21 cellular contexts compared by ENCODE assay signal in genomic region chr13:30107126-30107525, GRCh38.
A peak's percentile ranks its signal among the peaks of the same experiment; 100 is the strongest.
DNase-seq lines count a peak whose midpoint lies in the region; FAIRE-seq and TF ChIP-seq lines count a peak whose summit lies in the region.
"Had no signal": no experiment of that assay in that cellular context is flagged by ENCODE, and none has a peak within 500 bp of the region (broad histone marks: within the 10 kb centered on the region; RNA-seq: fewer than 3 reads in every experiment).

No MANE protein-coding gene starts in this region.

- no peaks in the 10 kb centered on the region for H3K4me1 ChIP-seq in neural progenitor cell

- no peak overlapping the region for H2AFZ ChIP-seq in neural progenitor cell (replicated peaks)
- H2AFZ ChIP-seq: GM23248 had no signal

- H3K9ac ChIP-seq in neural progenitor cell = no peak overlapping the region
- H3K9ac ChIP-seq: GM23248 had no signal

- H3K4me1 Mint-ChIP-seq in CD14-positive monocyte (peaks cover 36% of the 10 kb centered on the region), neural progenitor cell (peaks cover 32% of the 10 kb centered on the region)
- H3K4me1 Mint-ChIP-seq: activated CD4-positive, alpha-beta T cell treated with anti-CD3 and anti-CD28 coated beads for 36 hours had no signal

- H3K27ac Mint-ChIP-seq in CD14-positive monocyte (peak overlapping the region; percentile 91 to 99 (median 97)), neural progenitor cell (peak overlapping the region; percentile 55)
- H3K27ac Mint-ChIP-seq: activated CD4-positive, alpha-beta T cell treated with anti-CD3 and anti-CD28 coated beads for 36 hours; activated T-helper 2 cell treated with anti-CD3 and anti-CD28 coated beads, Interferon-gamma antibody, Interleukin-2, Interleukin-4, amounts not matched to agents 10 μg/mL and 5 μg/mL and 100 μg/mL, durations not matched to agents 14 hours and 24 hours and 36 hours; memory B cell; natural killer cell treated with Interleukin-12 subunit alpha and Interleukin-12 subunit beta and Interleukin-15 and Interleukin-18, amount 100 ng/mL, for 72 hours had no signal

- in situ Hi-C loops in G401 (cut with HindIII; ENCODE audit: low sequenced_read_pairs) = no loop called here

- H3K27me3 ChIP-seq in neural progenitor cell = no peaks in the 10 kb centered on the region

- no peaks in the 10 kb centered on the region for H4K20me1 ChIP-seq in neural progenitor cell (ENCODE audit: low read depth)

- H3K27me3 Mint-ChIP-seq in CD14-positive monocyte (ENCODE audit: low read depth in 3 of 3) = peaks cover 0 to 3% (median 0%) of the 10 kb centered on the region in 3 donors
- H3K27me3 Mint-ChIP-seq in neural progenitor cell (ENCODE audit: insufficient read depth, low read depth) = peaks cover 3% of the 10 kb centered on the region
- H3K27me3 Mint-ChIP-seq: activated CD4-positive, alpha-beta T cell treated with anti-CD3 and anti-CD28 coated beads for 36 hours had no signal

- FAIRE-seq in D721Med (lab: Jason Lieb, UNC) = no peak
- FAIRE-seq: RCC 7860, TTC549 had no signal

- no peaks in the 10 kb centered on the region for H3K79me2 ChIP-seq in neural progenitor cell (ENCODE audit: low read depth)

- no peak overlapping the region for H3K4me3 ChIP-seq in neural progenitor cell
- H3K4me3 ChIP-seq: GM23248, smooth muscle cell had no signal

- no peaks in the 10 kb centered on the region for H3K9me3 ChIP-seq in neural progenitor cell (ENCODE audit: low read depth)

- H3K36me3 ChIP-seq in neural progenitor cell = no peaks in the 10 kb centered on the region

- H3K9me3 Mint-ChIP-seq in CD14-positive monocyte = peaks cover 0 to 2% (median 0%) of the 10 kb centered on the region in 7 donors
- no peaks in the 10 kb centered on the region for H3K9me3 Mint-ChIP-seq in neural progenitor cell
- H3K9me3 Mint-ChIP-seq: activated T-helper 2 cell treated with anti-CD3 and anti-CD28 coated beads, Interferon-gamma antibody, Interleukin-2, Interleukin-4, amounts not matched to agents 10 μg/mL and 5 μg/mL and 100 μg/mL, durations not matched to agents 14 hours and 24 hours and 36 hours; memory B cell; natural killer cell treated with Interleukin-12 subunit alpha and Interleukin-12 subunit beta and Interleukin-15 and Interleukin-18, amount 100 ng/mL, for 72 hours had no signal

- TF ChIP-seq CTCF in CD14-positive monocyte (IDR thresholded peaks at IDR 0.05) (no peak), neural progenitor cell (IDR thresholded peaks at IDR 0.05) (no peak), D721Med (IDR thresholded peaks at IDR 0.05; ENCODE audit: insufficient read depth, missing control alignments) (no peak)

- H3K4me2 ChIP-seq in neural progenitor cell = no peak overlapping the region
- H3K4me2 ChIP-seq: smooth muscle cell had no signal

- peak overlapping the region; percentile 18 to 79 for H3K4me3 Mint-ChIP-seq in CD14-positive monocyte
- H3K4me3 Mint-ChIP-seq in neural progenitor cell = no peak overlapping the region
- H3K4me3 Mint-ChIP-seq: activated CD4-positive, alpha-beta T cell treated with anti-CD3 and anti-CD28 coated beads for 36 hours; memory B cell; natural killer cell treated with Interleukin-12 subunit alpha and Interleukin-12 subunit beta and Interleukin-15 and Interleukin-18, amount 100 ng/mL, for 72 hours had no signal

- no peaks in the 10 kb centered on the region for H3F3A ChIP-seq in neural progenitor cell (ENCODE audit: low read depth)

- H3K36me3 Mint-ChIP-seq in CD14-positive monocyte (no peaks in the 10 kb centered on the region), neural progenitor cell (no peaks in the 10 kb centered on the region)
- H3K36me3 Mint-ChIP-seq: memory B cell; natural killer cell treated with Interleukin-12 subunit alpha and Interleukin-12 subunit beta and Interleukin-15 and Interleukin-18, amount 100 ng/mL, for 72 hours had no signal

- intact Hi-C loops in CD14-positive monocyte (cut with micrococcal nuclease) = loop anchor here in 1 of 2 donors (10.0 kb wide), 1 partner anchor 512 kb away; the partner anchor contains the start of gene SLC7A1

- H3K27ac ChIP-seq in neural progenitor cell = no peak overlapping the region
- H3K27ac ChIP-seq: foreskin keratinocyte had no signal

- DNase-seq in CD14-positive monocyte (ENCODE audit: low spot score) = peak; percentile 65
- DNase-seq in Kasumi-1 (lab: John Stamatoyannopoulos, UW) = peak; percentile 41
- DNase-seq in SKM-1 treated with dmso at 0.1 percent for 144 hours (lab: John Stamatoyannopoulos, UW; ENCODE audit: unreplicated experiment) = peak; percentile 93
- DNase-seq in neural progenitor cell (ENCODE audit: low spot score) = no peak
- no peak for DNase-seq in NCI-H2029 (lab: John Stamatoyannopoulos, UW)
- DNase-seq in DMS53 treated with DMSO at 0.1 percent for 48 hours (lab: John Stamatoyannopoulos, UW; ENCODE audit: unreplicated experiment) = no peak
- DNase-seq in G401 (ENCODE audit: low spot score) = no peak
- DNase-seq in D721Med (ENCODE audit: insufficient read length, low spot score) = no peak
- DNase-seq: activated CD4-positive, alpha-beta T cell treated with anti-CD3 and anti-CD28 coated beads for 36 hours; dermis blood vessel endothelial cell; NCI-H1694; NCI-H2227 treated with DMSO at 0.1 percent for 48 hours; NCI-H774 had no signal

Comparison
In these comparisons a context has a peak if more than half of its experiments do, and no peak if none do; other contexts are left out.
1. DNase-seq: peak in CD14-positive monocyte (single experiment), Kasumi-1 (2 of 2) and SKM-1 treated with dmso at 0.1 percent for 144 hours (single experiment); none in neural progenitor cell (single experiment), NCI-H2029 (single experiment), DMS53 treated with DMSO at 0.1 percent for 48 hours (single experiment), G401 (single experiment) and D721Med (single experiment).